ENCODE assay signal across 9 cellular contexts in the genomic region with DNA sequence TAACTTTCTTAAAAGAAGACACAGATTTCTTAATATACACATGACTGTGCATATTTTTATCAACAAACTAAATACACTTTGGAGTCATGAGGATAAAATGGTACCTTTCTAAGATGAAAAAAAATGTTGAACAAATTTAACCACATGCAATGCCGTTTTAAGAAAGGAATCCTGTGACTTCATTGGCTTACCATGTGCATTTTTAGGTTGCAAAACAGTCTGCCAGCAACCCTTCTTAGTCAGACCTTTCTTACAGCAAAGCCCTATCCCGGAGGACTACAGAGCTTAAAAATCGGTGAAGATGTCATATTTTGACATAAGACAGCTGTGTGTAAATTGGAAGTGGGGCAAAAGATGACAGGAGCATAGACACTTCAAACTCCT. TPM values are rescaled to one million over a fixed set of nuclear protein-coding genes. Genes with fewer than 3 reads are reported as not detected.
DNase-seq lines count a peak whose midpoint lies in the region; ATAC-seq and TF ChIP-seq lines count a peak whose summit lies in the region.
"Had no signal": no experiment of that assay in that cellular context is flagged by ENCODE, and none has a peak within 500 bp of the region (broad histone marks: within the 10 kb centered on the region; RNA-seq: fewer than 3 reads in every experiment).

No MANE protein-coding gene starts in this region.

- no peak overlapping the region for H2BK5ac ChIP-seq in trophoblast cell (ENCODE audit: low read depth, low read length, poor library complexity)

- peaks cover 2% of the 10 kb centered on the region for H3K79me1 ChIP-seq in trophoblast cell (ENCODE audit: low read length)

- H3K4me3 Mint-ChIP-seq in glutamatergic neuron (ENCODE audit: unreplicated experiment): no peak overlapping the region
- H3K4me3 Mint-ChIP-seq in stimulated activated naive CD8-positive, alpha-beta T cell treated with anti-CD3 and anti-CD28 coated beads, Interleukin-15, amount 100 ng/mL, for 72 hours: no peak overlapping the region

- H3K36me3 ChIP-seq in trophoblast cell (ENCODE audit: control insufficient read depth in 1 of 2, insufficient read depth in 2 of 2, low read length in 2 of 2) (no peaks in the 10 kb centered on the region), PC-3 (ENCODE audit: low read depth, low read length) (no peaks in the 10 kb centered on the region)

- H3K18ac ChIP-seq in trophoblast cell (ENCODE audit: low read length): no peak overlapping the region

- TF ChIP-seq CTCF in AG10803 (conservative IDR thresholded peaks at IDR 0.05; ENCODE audit: low read length): no peak
- TF ChIP-seq CTCF in glutamatergic neuron (IDR thresholded peaks at IDR 0.05; ENCODE audit: partially characterized antibody, unreplicated experiment): no peak
- TF ChIP-seq CTCF in PC-3 (conservative IDR thresholded peaks at IDR 0.05; ENCODE audit: low read depth, low read length): no peak

- H2AK5ac ChIP-seq in trophoblast cell (ENCODE audit: low read length): no peak overlapping the region

- H3K4ac ChIP-seq in trophoblast cell (ENCODE audit: low read depth, low read length): no peak overlapping the region

- H3F3A ChIP-seq in PC-3 (ENCODE audit: low read length, unreplicated experiment): no peaks in the 10 kb centered on the region

- no peaks in the 10 kb centered on the region for H3K36me3 Mint-ChIP-seq in glutamatergic neuron (ENCODE audit: unreplicated experiment)

- H3K4me3 ChIP-seq in AG10803 (ENCODE audit: low read length) (no peak overlapping the region), trophoblast cell (ENCODE audit: low read depth, low read length) (no peak overlapping the region), PC-3 (ENCODE audit: low read length) (no peak overlapping the region)
- H3K4me3 ChIP-seq: SK-N-MC had no signal

- H2AFZ ChIP-seq in trophoblast cell (ENCODE audit: insufficient read depth, low read length, poor library complexity) (no peak overlapping the region), PC-3 (ENCODE audit: low read length) (no peak overlapping the region)

- BruUV-seq in PC-3 (replicated peaks; lab: Mats Ljungman, UMichigan): no TSS peak

- H3K27ac ChIP-seq in trophoblast cell (ENCODE audit: low read depth, low read length): peak overlapping the region; percentile 25
- no peak overlapping the region for H3K27ac ChIP-seq in PC-3 (ENCODE audit: low read length)
- H3K27ac ChIP-seq: SK-N-MC had no signal

- H3K9me2 ChIP-seq in PC-3 (replicated peaks; ENCODE audit: low read length): no peaks in the 10 kb centered on the region

- no peak overlapping the region for H3K23ac ChIP-seq in trophoblast cell (ENCODE audit: low read length)

- H3K4me1 ChIP-seq in trophoblast cell (ENCODE audit: control insufficient read depth in 1 of 2, insufficient read depth in 2 of 2, low read length in 2 of 2) (no peaks in the 10 kb centered on the region), PC-3 (ENCODE audit: insufficient read depth, low read length) (no peaks in the 10 kb centered on the region)

- no peak overlapping the region for H3K14ac ChIP-seq in trophoblast cell (ENCODE audit: low read length)

- no peaks in the 10 kb centered on the region for H3K4me1 Mint-ChIP-seq in glutamatergic neuron (ENCODE audit: low read depth, unreplicated experiment)
- H3K4me1 Mint-ChIP-seq in stimulated activated naive CD8-positive, alpha-beta T cell treated with anti-CD3 and anti-CD28 coated beads, Interleukin-15, amount 100 ng/mL, for 72 hours: no peaks in the 10 kb centered on the region

- no peak overlapping the region for H4K91ac ChIP-seq in trophoblast cell (ENCODE audit: low read depth, low read length)

- H2BK12ac ChIP-seq in trophoblast cell (ENCODE audit: low read length): no peak overlapping the region

- no peak overlapping the region for H4K8ac ChIP-seq in trophoblast cell (ENCODE audit: low read depth, low read length)

- POLR2A ChIA-PET in PC-3 (lab: Charles Lee; ENCODE audit: unreplicated experiment): no interaction called here

- H3K79me2 ChIP-seq in trophoblast cell (ENCODE audit: control insufficient read depth, insufficient read depth, low read length, poor library complexity) (no peaks in the 10 kb centered on the region), PC-3 (ENCODE audit: low read length) (no peaks in the 10 kb centered on the region)

- no peak overlapping the region for H3K9ac ChIP-seq in trophoblast cell (ENCODE audit: low read length)
- H3K9ac ChIP-seq in PC-3 (ENCODE audit: low read length): no peak overlapping the region

- no peaks in the 10 kb centered on the region for H3K27me3 Mint-ChIP-seq in glutamatergic neuron (ENCODE audit: unreplicated experiment)
- H3K27me3 Mint-ChIP-seq in stimulated activated naive CD8-positive, alpha-beta T cell treated with anti-CD3 and anti-CD28 coated beads, Interleukin-15, amount 100 ng/mL, for 72 hours: no peaks in the 10 kb centered on the region

- whole genome bisulfite sequencing in trophoblast cell (ENCODE audit: extremely low coverage, insufficient coverage, insufficient read length): no CpG with 5 or more reads among the region's 3 CpGs

- ATAC-seq in PC-3 (no peak), esophagus mucosa (no peak)
- ATAC-seq in stimulated activated naive CD8-positive, alpha-beta T cell treated with anti-CD3 and anti-CD28 coated beads, Interleukin-15, amount 100 ng/mL, for 72 hours: no peak

- H2BK120ac ChIP-seq in trophoblast cell (ENCODE audit: insufficient read depth, low read length, poor library complexity): no peak overlapping the region

- intact Hi-C loops in PC-3 (cut with micrococcal nuclease): no loop called here

- no peak overlapping the region for H3K27ac Mint-ChIP-seq in glutamatergic neuron (ENCODE audit: unreplicated experiment)
- H3K27ac Mint-ChIP-seq in stimulated activated naive CD8-positive, alpha-beta T cell treated with anti-CD3 and anti-CD28 coated beads, Interleukin-15, amount 100 ng/mL, for 72 hours: no peak overlapping the region

- H3K4me2 ChIP-seq in trophoblast cell (ENCODE audit: low read length) (no peak overlapping the region), PC-3 (ENCODE audit: low read length) (no peak overlapping the region)

- H3K9me3 ChIP-seq in trophoblast cell (ENCODE audit: insufficient read depth, low read depth, low read length) (no peaks in the 10 kb centered on the region), PC-3 (ENCODE audit: low read length) (no peaks in the 10 kb centered on the region)

- peak; percentile 99 for DNase-seq in AG10803 (ENCODE audit: low read depth)
- DNase-seq in SK-MEL-5 (ENCODE audit: low read depth, low spot score): peak; percentile 15
- DNase-seq in fibroblast of the conjunctiva (ENCODE audit: low read depth): peak; percentile 95
- peak; percentile 62 to 78 for DNase-seq in trophoblast cell
- no peak for DNase-seq in glutamatergic neuron
- DNase-seq in PC-3: no peak
- no peak for DNase-seq in stimulated activated naive CD8-positive, alpha-beta T cell treated with anti-CD3 and anti-CD28 coated beads, Interleukin-15, amount 100 ng/mL, for 72 hours

- in situ Hi-C loops in SK-MEL-5 (cut with HindIII; ENCODE audit: low pct_unique_long_range_greater_than_20kb, low sequenced_read_pairs): no loop called here

- no peak overlapping the region for H4K12ac ChIP-seq in trophoblast cell (ENCODE audit: low read depth, low read length)

- no peaks in the 10 kb centered on the region for H4K20me1 ChIP-seq in PC-3 (ENCODE audit: low read length)

- CTCF ChIA-PET in PC-3 (lab: Charles Lee): no interaction called here

- H3K27me3 ChIP-seq in trophoblast cell (ENCODE audit: insufficient read depth, low read length) (no peaks in the 10 kb centered on the region), PC-3 (ENCODE audit: low read length) (no peaks in the 10 kb centered on the region)

- no peaks in the 10 kb centered on the region for H3K9me3 Mint-ChIP-seq in glutamatergic neuron (ENCODE audit: unreplicated experiment)
- no peaks in the 10 kb centered on the region for H3K9me3 Mint-ChIP-seq in stimulated activated naive CD8-positive, alpha-beta T cell treated with anti-CD3 and anti-CD28 coated beads, Interleukin-15, amount 100 ng/mL, for 72 hours

RNA-seq across cellular contexts. Expression of gene GASK1B, which starts 51.6 kb away (rescaled TPM):
- 11.7 and 12.8 TPM in 2 replicates for total RNA-seq in SK-MEL-5 (2014; rRNA removed; shearing (Covaris generic))
- polyA plus RNA-seq in SK-MEL-5 (2015; cell fraction: cytosol; rRNA removed): 24.4 and 29.9 TPM in 2 replicates
- 21.6 and 24.1 TPM in 2 replicates for polyA plus RNA-seq in SK-MEL-5 (2015; cell fraction: nucleus; rRNA removed)
- polyA plus RNA-seq in trophoblast cell (2013): 20.2 and 21.5 TPM in 2 replicates
- total RNA-seq in glutamatergic neuron (ENCODE audit: unreplicated experiment) (0.07 TPM), PC-3 (2014; rRNA removed) (0.46 and 0.51 TPM in 2 replicates), esophagus mucosa (3.5 TPM)

Comparison
In these comparisons a context has a peak if more than half of its experiments do, and no peak if none do; other contexts are left out.
1. DNase-seq: peak in AG10803 (single experiment), SK-MEL-5 (single experiment), fibroblast of the conjunctiva (single experiment) and trophoblast cell (2 of 2); none in glutamatergic neuron (single experiment), PC-3 (single experiment) and stimulated activated naive CD8-positive, alpha-beta T cell treated with anti-CD3 and anti-CD28 coated beads, Interleukin-15, amount 100 ng/mL, for 72 hours (0 of 2).